33 cellular contexts compared by ENCODE assay signal in genomic region chr11:44582641-44583352, GRCh38. TPM values are rescaled to one million over a fixed set of nuclear protein-coding genes. Genes with fewer than 3 reads are reported as not detected.
DNase-seq lines count a peak whose midpoint lies in the region; ATAC-seq, FAIRE-seq and TF ChIP-seq lines count a peak whose summit lies in the region.
"Had no signal": no experiment of that assay in that cellular context is flagged by ENCODE, and none has a peak within 500 bp of the region (broad histone marks: within the 10 kb centered on the region; RNA-seq: fewer than 3 reads in every experiment).

No MANE protein-coding gene starts in this region.

- no peaks in the 10 kb centered on the region for H3K27me3 Mint-ChIP-seq in T-helper 2 cell treated with Interferon-gamma antibody and Interleukin-4, amounts not matched to agents 5 μg/mL and 100 μg/mL, for 36 hours (ENCODE audit: low read depth)
- H3K27me3 Mint-ChIP-seq in activated T-helper 2 cell treated with anti-CD3 and anti-CD28 coated beads, Interferon-gamma antibody, Interleukin-2, Interleukin-4, amounts not matched to agents 10 μg/mL and 5 μg/mL and 100 μg/mL, durations not matched to agents 14 hours and 24 hours and 36 hours (ENCODE audit: low read depth) = no peaks in the 10 kb centered on the region
- no peaks in the 10 kb centered on the region for H3K27me3 Mint-ChIP-seq in stimulated activated naive B cell treated with anti-CD40 and anti-IgM and Interleukin-4, amounts not matched to agents 10 μg/mL and 1 μg/mL and 100 μg/mL, for 72 hours

- TF ChIP-seq EP300 in HepG2 (IDR thresholded peaks at IDR 0.05; ENCODE audit: low read depth in 2 of 2, low read length in 2 of 2) = no peak
- TF ChIP-seq EP300 in HepG2 (CRISPR knock-in tag; IDR thresholded peaks at IDR 0.05; ENCODE audit: borderline replicate concordance) = no peak

- no peak for TF ChIP-seq CTCF in HepG2 (CRISPR knock-in tag; IDR thresholded peaks at IDR 0.05)
- no peak for TF ChIP-seq CTCF in right lobe of liver (IDR thresholded peaks at IDR 0.05)

- POLR2A ChIA-PET in HepG2 (lab: Yijun Ruan, JAX) = no interaction called here

- CTCF ChIA-PET in HepG2 (lab: Yijun Ruan, JAX; ENCODE audit: low intra/inter-chr PET ratio, low total read pairs) = no interaction called here

- no peaks in the 10 kb centered on the region for H3K79me2 ChIP-seq in HepG2 (ENCODE audit: insufficient read depth, low read length)

- no peak for FAIRE-seq in HepG2 (lab: Jason Lieb, UNC)
- FAIRE-seq: endometrium, GM18507, H1 had no signal

- H3K27me3 ChIP-seq in HepG2 (ENCODE audit: control insufficient read depth in 1 of 2, insufficient read depth in 2 of 2, low read length in 2 of 2) (peaks cover 3 to 16% of the 10 kb centered on the region in 2 experiments; a peak in 4 of 5 replicates), right lobe of liver (no peaks in the 10 kb centered on the region)
- H3K27me3 ChIP-seq: adrenal gland, body of pancreas, esophagus muscularis mucosa, ovary, Peyer's patch, testis, uterus had no signal

- no peak overlapping the region for H3K9ac ChIP-seq in HepG2 (ENCODE audit: insufficient read depth, low read depth, low read length)

- H3K36me3 Mint-ChIP-seq in T-helper 2 cell treated with Interferon-gamma antibody and Interleukin-4, amounts not matched to agents 5 μg/mL and 100 μg/mL, for 36 hours (ENCODE audit: low read depth) = peaks cover 69% of the 10 kb centered on the region
- peaks cover 88% of the 10 kb centered on the region for H3K36me3 Mint-ChIP-seq in activated T-helper 2 cell treated with anti-CD3 and anti-CD28 coated beads, Interferon-gamma antibody, Interleukin-2, Interleukin-4, amounts not matched to agents 10 μg/mL and 5 μg/mL and 100 μg/mL, durations not matched to agents 14 hours and 24 hours and 36 hours (ENCODE audit: low read depth)
- H3K36me3 Mint-ChIP-seq in stimulated activated naive B cell treated with anti-CD40 and anti-IgM and Interleukin-4, amounts not matched to agents 10 μg/mL and 1 μg/mL and 100 μg/mL, for 72 hours = peaks cover 60 to 70% of the 10 kb centered on the region in 2 donors

- H3K4me3 Mint-ChIP-seq in T-helper 2 cell treated with Interferon-gamma antibody and Interleukin-4, amounts not matched to agents 5 μg/mL and 100 μg/mL, for 36 hours = no peak overlapping the region
- no peak overlapping the region for H3K4me3 Mint-ChIP-seq in activated T-helper 2 cell treated with anti-CD3 and anti-CD28 coated beads, Interferon-gamma antibody, Interleukin-2, Interleukin-4, amounts not matched to agents 10 μg/mL and 5 μg/mL and 100 μg/mL, durations not matched to agents 14 hours and 24 hours and 36 hours (ENCODE audit: low read depth)
- H3K4me3 Mint-ChIP-seq in stimulated activated naive B cell treated with anti-CD40 and anti-IgM and Interleukin-4, amounts not matched to agents 10 μg/mL and 1 μg/mL and 100 μg/mL, for 72 hours = no peak overlapping the region
- H3K4me3 Mint-ChIP-seq: nephron progenitor cell had no signal

- no peaks in the 10 kb centered on the region for H4K20me1 ChIP-seq in HepG2 (ENCODE audit: insufficient read depth, low read length)

- H3K4me3 ChIP-seq in HepG2 (replicated peaks in 1 of 3; ENCODE audit: insufficient read depth in 1 of 3, low read depth in 2 of 3, low read length in 3 of 3) (no peak overlapping the region), right lobe of liver (no peak overlapping the region)
- H3K4me3 ChIP-seq: adrenal gland, body of pancreas, esophagus muscularis mucosa, lung, ovary, Peyer's patch, testis, uterus had no signal

- H3K4me2 ChIP-seq in HepG2 (ENCODE audit: low read depth, low read length) = no peak overlapping the region

- no peak for TF ChIP-seq RAD21 in HepG2 (CRISPR knock-in tag; IDR thresholded peaks at IDR 0.05)

- no TSS peak for BruUV-seq in HepG2 (replicated peaks; lab: Mats Ljungman, UMichigan)

- peaks cover 9% of the 10 kb centered on the region for H3K9me3 Mint-ChIP-seq in T-helper 2 cell treated with Interferon-gamma antibody and Interleukin-4, amounts not matched to agents 5 μg/mL and 100 μg/mL, for 36 hours
- H3K9me3 Mint-ChIP-seq in activated T-helper 2 cell treated with anti-CD3 and anti-CD28 coated beads, Interferon-gamma antibody, Interleukin-2, Interleukin-4, amounts not matched to agents 10 μg/mL and 5 μg/mL and 100 μg/mL, durations not matched to agents 14 hours and 24 hours and 36 hours = peaks cover 13% of the 10 kb centered on the region
- H3K9me3 Mint-ChIP-seq in stimulated activated naive B cell treated with anti-CD40 and anti-IgM and Interleukin-4, amounts not matched to agents 10 μg/mL and 1 μg/mL and 100 μg/mL, for 72 hours = no peaks in the 10 kb centered on the region

- H3K27ac ChIP-seq in HepG2 (ENCODE audit: extremely low read length, insufficient read depth, low read length) (no peak overlapping the region), right lobe of liver (peak overlapping the region in 1 of 3 donors; percentile 80)
- H3K27ac ChIP-seq: adrenal gland, esophagus muscularis mucosa, ovary, testis, uterus had no signal

- no peaks in the 10 kb centered on the region for H3K36me3 ChIP-seq in HepG2 (replicated peaks in 1 of 2; ENCODE audit: control insufficient read depth in 1 of 2, insufficient read depth in 2 of 2, low read length in 2 of 2)
- peaks cover 0 to 3% (median 0%) of the 10 kb centered on the region in 4 donors for H3K36me3 ChIP-seq in right lobe of liver
- H3K36me3 ChIP-seq: adrenal gland, ovary, uterus had no signal

- TF ChIP-seq POLR2A in HepG2 (IDR thresholded peaks at IDR 0.05; ENCODE audit: insufficient read depth in 1 of 2, low read depth in 2 of 2, low read length in 2 of 2) = no peak
- TF ChIP-seq POLR2A in right lobe of liver (IDR thresholded peaks at IDR 0.05) = no peak

- no peak for DNase-seq in T-helper 2 cell treated with Interferon-gamma antibody and Interleukin-4, amounts not matched to agents 5 μg/mL and 100 μg/mL, for 36 hours (ENCODE audit: low spot score)
- DNase-seq in T-helper 2 cell (no peak), HepG2 (ENCODE audit: low spot score) (no peak), right lobe of liver (no peak), AG08396 (ENCODE audit: low spot score) (no peak), medulla oblongata (ENCODE audit: extremely low spot score) (no peak)
- no peak for DNase-seq in activated T-helper 2 cell treated with anti-CD3 and anti-CD28 coated beads, Interferon-gamma antibody, Interleukin-2, Interleukin-4, amounts not matched to agents 10 μg/mL and 5 μg/mL and 100 μg/mL, durations not matched to agents 14 hours and 24 hours and 36 hours (ENCODE audit: low spot score)
- no peak for DNase-seq in stimulated activated naive B cell treated with anti-CD40 and anti-IgM and Interleukin-4, amounts not matched to agents 10 μg/mL and 1 μg/mL and 100 μg/mL, for 72 hours
- DNase-seq: 8988T; activated CD4-positive, CD25-positive, alpha-beta regulatory T cell; activated gamma-delta T cell; adrenal gland; body of pancreas; dermis blood vessel endothelial cell; DMS 273 treated with DMSO at 0.1 percent for 48 hours; EL; foreskin fibroblast; KBM-7; kidney glomerular epithelial cell; NCI-H1092; NCI-H1694 treated with DMSO at 0.1 percent for 48 hours; NCI-H446 treated with DMSO at 0.1 percent for 48 hours; nephron progenitor cell; ovary; Peyer's patch; stimulated activated naive CD4-positive, alpha-beta T cell; testis; uterus had no signal

- 44% methylated on average over 3 of the region's 3 CpGs for WGBS in HepG2 (ENCODE audit: low lambda C conversion rate)
- WGBS in right lobe of liver (ENCODE audit: insufficient coverage, low coverage, low lambda C conversion rate, missing lambda C conversion rate) = 50% methylated on average over 2 of the region's 3 CpGs

- H3K27ac Mint-ChIP-seq in T-helper 2 cell treated with Interferon-gamma antibody and Interleukin-4, amounts not matched to agents 5 μg/mL and 100 μg/mL, for 36 hours = peak overlapping the region; percentile 55
- H3K27ac Mint-ChIP-seq in activated T-helper 2 cell treated with anti-CD3 and anti-CD28 coated beads, Interferon-gamma antibody, Interleukin-2, Interleukin-4, amounts not matched to agents 10 μg/mL and 5 μg/mL and 100 μg/mL, durations not matched to agents 14 hours and 24 hours and 36 hours = peak overlapping the region; percentile 60
- peak overlapping the region; percentile 37 for H3K27ac Mint-ChIP-seq in stimulated activated naive B cell treated with anti-CD40 and anti-IgM and Interleukin-4, amounts not matched to agents 10 μg/mL and 1 μg/mL and 100 μg/mL, for 72 hours
- H3K27ac Mint-ChIP-seq: nephron progenitor cell had no signal

- in situ Hi-C loops in HepG2 (cut with HindIII; ENCODE audit: extremely low pct_ligation_motif_present, low pct_unique_long_range_greater_than_20kb) = no loop called here

- H3K4me1 Mint-ChIP-seq in T-helper 2 cell treated with Interferon-gamma antibody and Interleukin-4, amounts not matched to agents 5 μg/mL and 100 μg/mL, for 36 hours (ENCODE audit: low read depth) = peaks cover 28% of the 10 kb centered on the region
- peaks cover 26% of the 10 kb centered on the region for H3K4me1 Mint-ChIP-seq in activated T-helper 2 cell treated with anti-CD3 and anti-CD28 coated beads, Interferon-gamma antibody, Interleukin-2, Interleukin-4, amounts not matched to agents 10 μg/mL and 5 μg/mL and 100 μg/mL, durations not matched to agents 14 hours and 24 hours and 36 hours (ENCODE audit: low read depth)
- H3K4me1 Mint-ChIP-seq in stimulated activated naive B cell treated with anti-CD40 and anti-IgM and Interleukin-4, amounts not matched to agents 10 μg/mL and 1 μg/mL and 100 μg/mL, for 72 hours = peaks cover 37 to 60% of the 10 kb centered on the region in 2 donors

- intact Hi-C loops in HepG2 (cut with micrococcal nuclease; ENCODE audit: unreplicated experiment) = no loop called here
- intact Hi-C loops in right lobe of liver (cut with DNase I) = no loop called here
- intact Hi-C loops in activated T-helper 2 cell treated with anti-CD3 and anti-CD28 coated beads, Interferon-gamma antibody, Interleukin-2, Interleukin-4, amounts not matched to agents 10 μg/mL and 5 μg/mL and 100 μg/mL, durations not matched to agents 14 hours and 24 hours and 36 hours (cut with micrococcal nuclease) = no loop called here

- H2AFZ ChIP-seq in HepG2 (ENCODE audit: low read length) = no peak overlapping the region

- ATAC-seq in HepG2 (no peak), right lobe of liver (no peak)
- ATAC-seq in stimulated activated naive B cell treated with anti-CD40 and anti-IgM and Interleukin-4, amounts not matched to agents 10 μg/mL and 1 μg/mL and 100 μg/mL, for 72 hours (replicated peaks) = no peak
- ATAC-seq: body of pancreas had no signal

- H3K9me3 ChIP-seq in HepG2 (ENCODE audit: low read length) (no peaks in the 10 kb centered on the region), right lobe of liver (no peaks in the 10 kb centered on the region)
- H3K9me3 ChIP-seq: adrenal gland, body of pancreas, ovary, Peyer's patch, testis, uterus had no signal

- H3K4me1 ChIP-seq in HepG2 (ENCODE audit: insufficient read depth, low read length) (peaks cover 15% of the 10 kb centered on the region), right lobe of liver (peaks cover 0 to 19% (median 11%) of the 10 kb centered on the region in 4 donors)
- H3K4me1 ChIP-seq: adrenal gland, testis, uterus had no signal

RNA-seq across cellular contexts. Expression of gene CD82, which starts 17.3 kb away (rescaled TPM):
- total RNA-seq in HepG2 (2016; rRNA removed; fragmentation: Illumina TruSeq; extraction: Trizol) = not detected in 2 replicates
- not detected in 2 replicates for total RNA-seq in HepG2 (2016; cell fraction: cytosol; rRNA removed; fragmentation: Illumina TruSeq; extraction: Trizol; ENCODE audit: low read depth)
- not detected in 2 replicates for total RNA-seq in HepG2 (2016; cell fraction: insoluble cytoplasmic fraction; rRNA removed; fragmentation: Illumina TruSeq; extraction: Trizol)
- not detected in 2 replicates for total RNA-seq in HepG2 (2016; cell fraction: membrane; rRNA removed; fragmentation: Illumina TruSeq; extraction: Trizol)
- total RNA-seq in HepG2 (2016; cell fraction: nucleus; rRNA removed; fragmentation: Illumina TruSeq; extraction: Trizol) = not detected in 2 replicates
- 0.05 and 0.24 TPM in 2 replicates for polyA plus RNA-seq in HepG2 (2011; rRNA removed)
- 0.13 and 0.16 TPM in 2 replicates for polyA plus RNA-seq in HepG2 (2011; cell fraction: cytosol; rRNA removed)
- 0.33 TPM in 1 of 2 replicates, not detected in the other for polyA plus RNA-seq in HepG2 (2011; cell fraction: nucleus; rRNA removed)
- 0.19 TPM in 1 of 2 replicates, not detected in the other for polyA plus RNA-seq in HepG2 (2012)
- not detected in 2 replicates for polyA plus RNA-seq in HepG2 (2016; cell fraction: cytosol; fragmentation: Illumina TruSeq; extraction: Trizol; ENCODE audit: low read depth)
- polyA plus RNA-seq in HepG2 (2016; cell fraction: insoluble cytoplasmic fraction; fragmentation: Illumina TruSeq; extraction: Trizol; ENCODE audit: low read depth) = not detected in 2 replicates
- polyA plus RNA-seq in HepG2 (2016; cell fraction: membrane; fragmentation: Illumina TruSeq; extraction: Trizol; ENCODE audit: low read depth) = not detected in 2 replicates
- not detected in 2 replicates for polyA plus RNA-seq in HepG2 (2016; cell fraction: nucleus; fragmentation: Illumina TruSeq; extraction: Trizol; ENCODE audit: insufficient read depth, low read depth)
- 0.52 and 13.0 TPM in 2 replicates for polyA minus RNA-seq in HepG2 (2011; rRNA and poly(A)+ RNA removed; ENCODE audit: low replicate concordance)
- polyA minus RNA-seq in HepG2 (2011; cell fraction: cytosol; rRNA and poly(A)+ RNA removed) = not detected in 2 replicates
- polyA minus RNA-seq in HepG2 (2011; cell fraction: nucleus; rRNA and poly(A)+ RNA removed) = not detected in 2 replicates
- 10 to 100 TPM; 18.9 to 69.4 (median 48.6) TPM for total RNA-seq in right lobe of liver
- 397 and 425 TPM in 2 replicates for total RNA-seq in activated T-helper 2 cell treated with anti-CD3 and anti-CD28 coated beads, Interferon-gamma antibody, Interleukin-2, Interleukin-4, amounts not matched to agents 10 μg/mL and 5 μg/mL and 100 μg/mL, durations not matched to agents 14 hours and 24 hours and 36 hours

Comparison
In these comparisons a context has a peak if more than half of its experiments do, and no peak if none do; other contexts are left out.
1. RNA of gene CD82, which starts 17.3 kb away (total RNA-seq): 397 to 425 TPM in activated T-helper 2 cell treated with anti-CD3 and anti-CD28 coated beads, Interferon-gamma antibody, Interleukin-2, Interleukin-4, amounts not matched to agents 10 μg/mL and 5 μg/mL and 100 μg/mL, durations not matched to agents 14 hours and 24 hours and 36 hours and 18.9 to 69.4 TPM in right lobe of liver; not detected in HepG2; every median in the first group is over 10 times any median in the second.
2. Peak in every context shown above with its lines, with median percentiles within 50 percentile points of each other: H3K27ac Mint-ChIP-seq.